ENCODE assay signal across 21 cellular contexts in genomic region chr2:8216397-8216796, GRCh38.
A peak's percentile ranks its signal among the peaks of the same experiment; 100 is the strongest.
DNase-seq lines count a peak whose midpoint lies in the region; ATAC-seq and TF ChIP-seq lines count a peak whose summit lies in the region.
"Had no signal": no experiment of that assay in that cellular context is flagged by ENCODE, and none has a peak within 500 bp of the region (broad histone marks: within the 10 kb centered on the region; RNA-seq: fewer than 3 reads in every experiment).

No MANE protein-coding gene starts in this region.

- H3K27ac ChIP-seq in left ventricle myocardium inferior (replicated peaks) (peak overlapping the region; percentile 20), right lobe of liver (no peak overlapping the region)
- H3K27ac ChIP-seq: BLaER1 treated with 17β-estradiol and CSF1 and Interleukin-3, amounts not matched to agents 10 nM and 100 nM; HL-60; RWPE1 had no signal

- H3K36me3 ChIP-seq in left ventricle myocardium inferior (no peaks in the 10 kb centered on the region), right lobe of liver (no peaks in the 10 kb centered on the region)
- H3K36me3 ChIP-seq: BLaER1 treated with 17β-estradiol and CSF1 and Interleukin-3, amounts not matched to agents 10 nM and 100 nM; HAP-1 had no signal

- TF ChIP-seq CTCF in left ventricle myocardium inferior (IDR thresholded peaks at IDR 0.05; ENCODE audit: borderline replicate concordance) (no peak), fibroblast of mammary gland (conservative IDR thresholded peaks at IDR 0.05; ENCODE audit: control insufficient read depth, insufficient read depth, low read depth, low read length) (no peak), right lobe of liver (IDR thresholded peaks at IDR 0.05) (no peak), lower leg skin (IDR thresholded peaks at IDR 0.05) (no peak)

- ATAC-seq in left ventricle myocardium superior (no peak), right lobe of liver (peak; percentile 55 to 86 (median 74)), HG03108 (IDR thresholded peaks at IDR 0.05; ENCODE audit: unreplicated experiment) (no peak)
- ATAC-seq: PC-3 had no signal

- H3K4me3 ChIP-seq in left ventricle myocardium inferior (no peak overlapping the region), fibroblast of mammary gland (ENCODE audit: control insufficient read depth, low read depth, low read length) (no peak overlapping the region), right lobe of liver (no peak overlapping the region), lower leg skin (ENCODE audit: low read depth, poor library complexity, severe bottlenecking) (no peak overlapping the region)
- H3K4me3 ChIP-seq: BLaER1 treated with 17β-estradiol and CSF1 and Interleukin-3, amounts not matched to agents 10 nM and 100 nM; HAP-1 had no signal

- H3K27me3 ChIP-seq in left ventricle myocardium inferior (ENCODE audit: low read depth), result no peaks in the 10 kb centered on the region
- H3K27me3 ChIP-seq in right lobe of liver, result no peaks in the 10 kb centered on the region
- H3K27me3 ChIP-seq: BLaER1 treated with 17β-estradiol and CSF1 and Interleukin-3, amounts not matched to agents 10 nM and 100 nM had no signal

- H3K9me3 ChIP-seq in left ventricle myocardium inferior (replicated peaks), result no peaks in the 10 kb centered on the region
- no peaks in the 10 kb centered on the region for H3K9me3 ChIP-seq in right lobe of liver
- H3K9me3 ChIP-seq: HAP-1 had no signal

- no peak for TF ChIP-seq POLR2A in right lobe of liver (IDR thresholded peaks at IDR 0.05)
- TF ChIP-seq POLR2A in lower leg skin (IDR thresholded peaks at IDR 0.05), result no peak

- intact Hi-C loops in left ventricle myocardium inferior (cut with micrococcal nuclease) (loop anchor here (10.0 kb wide), 1 partner anchor 468 kb away; the partner anchor contains the start of gene ID2), left ventricle myocardium superior (cut with micrococcal nuclease) (no loop called here), right lobe of liver (cut with DNase I) (no loop called here), lower leg skin (cut with DNase I; ENCODE audit: low total_unique reads) (no loop called here)

- H3K4me1 ChIP-seq in left ventricle myocardium inferior (peaks cover 21% of the 10 kb centered on the region), right lobe of liver (peaks cover 0 to 6% (median 0%) of the 10 kb centered on the region in 4 donors)
- H3K4me1 ChIP-seq: HAP-1 had no signal

- DNase-seq in left ventricle myocardium inferior, result no peak
- no peak for DNase-seq in left ventricle myocardium superior
- DNase-seq in fibroblast of mammary gland (ENCODE audit: low read depth), result peak; percentile 48
- no peak for DNase-seq in right lobe of liver
- no peak for DNase-seq in lower leg skin (ENCODE audit: low spot score in 2 of 2)
- DNase-seq in NCI-H748 (lab: John Stamatoyannopoulos, UW; ENCODE audit: unreplicated experiment), result no peak
- no peak for DNase-seq in NCI-H187 treated with DMSO at 0.1 percent for 48 hours (lab: John Stamatoyannopoulos, UW)
- DNase-seq: CD8-positive, alpha-beta memory T cell; DMS79; KBM-7; NCI-H1417 treated with DMSO at 0.1 percent for 48 hours; NCI-H2029; NCI-H2171; NCI-H446; NCI-H748 treated with DMSO at 0.1 percent for 48 hours; PC-3 had no signal

- 14% methylated on average over 1 of the region's 1 CpG for WGBS in right lobe of liver (ENCODE audit: insufficient coverage, low coverage, low lambda C conversion rate, missing lambda C conversion rate)
- WGBS in lower leg skin, 2 donors, result 33 to 37% methylated on average over 1 of the region's 1 CpG

Comparison
In these comparisons a context has a peak if more than half of its experiments do, and no peak if none do; other contexts are left out.
1. ATAC-seq: peak in right lobe of liver (4 of 4); none in left ventricle myocardium superior (single experiment) and HG03108 (single experiment).